17 cellular contexts compared by ENCODE assay signal in the genomic region with DNA sequence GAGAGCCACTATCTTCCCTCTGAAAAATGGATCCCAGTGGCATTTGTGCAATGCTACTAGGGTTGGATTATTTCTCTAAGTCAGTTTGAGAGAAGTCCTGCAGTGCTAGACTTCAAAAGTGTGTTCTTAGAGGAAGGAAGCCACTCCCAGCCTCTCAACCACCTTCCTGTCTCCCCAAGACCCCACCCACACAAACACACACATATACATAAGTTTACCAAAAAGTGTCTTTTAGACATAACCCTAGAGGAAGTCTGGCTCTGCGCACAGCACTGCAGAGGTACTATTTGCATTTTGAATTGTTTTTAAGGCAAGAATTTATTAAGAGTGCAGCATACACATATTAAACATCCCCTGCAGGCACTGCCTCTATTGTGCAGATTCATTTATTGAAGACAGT.
A peak's percentile ranks its signal among the peaks of the same experiment; 100 is the strongest.
DNase-seq lines count a peak whose midpoint lies in the region; ATAC-seq lines count a peak whose summit lies in the region.
"Had no signal": no experiment of that assay in that cellular context is flagged by ENCODE, and none has a peak within 500 bp of the region (broad histone marks: within the 10 kb centered on the region; RNA-seq: fewer than 3 reads in every experiment).

No MANE protein-coding gene starts in this region.

- no peaks in the 10 kb centered on the region for H3K36me3 ChIP-seq in CD8-positive, alpha-beta memory T cell (ENCODE audit: insufficient read depth, low read length)
- no peaks in the 10 kb centered on the region for H3K36me3 ChIP-seq in effector memory CD4-positive, alpha-beta T cell (ENCODE audit: control insufficient read depth, insufficient read depth, low read length)
- H3K36me3 ChIP-seq: ascending aorta, HAP-1, stomach had no signal

- no peaks in the 10 kb centered on the region for H3K9me3 ChIP-seq in CD8-positive, alpha-beta memory T cell (ENCODE audit: low read length)
- peaks cover 3% of the 10 kb centered on the region for H3K9me3 ChIP-seq in effector memory CD4-positive, alpha-beta T cell (ENCODE audit: control insufficient read depth, low read length)
- H3K9me3 ChIP-seq: HAP-1 had no signal

- H3K27me3 Mint-ChIP-seq in CD8-positive, alpha-beta memory T cell: no peaks in the 10 kb centered on the region
- no peaks in the 10 kb centered on the region for H3K27me3 Mint-ChIP-seq in activated CD4-positive, alpha-beta T cell treated with anti-CD3 and anti-CD28 coated beads, Interleukin-2, amount 10 ng/mL, durations not matched to agents 7 days and 5 days

- POLR2A ChIA-PET in CD8-positive, alpha-beta memory T cell (lab: Charles Lee): no interaction called here
- POLR2A ChIA-PET in activated CD4-positive, alpha-beta T cell treated with anti-CD3 and anti-CD28 coated beads, Interleukin-2, amount 10 ng/mL, durations not matched to agents 7 days and 5 days (lab: Charles Lee): no interaction called here

- peak overlapping the region; percentile 5 for H3K4me3 ChIP-seq in CD8-positive, alpha-beta memory T cell (ENCODE audit: low read length)
- peak overlapping the region; percentile 8 for H3K4me3 ChIP-seq in effector memory CD4-positive, alpha-beta T cell (ENCODE audit: insufficient read depth, low read depth, low read length, poor library complexity, severe bottlenecking)
- H3K4me3 ChIP-seq: A549, ascending aorta, HAP-1, hepatocyte, stomach had no signal

- H3K4me3 Mint-ChIP-seq in CD8-positive, alpha-beta memory T cell: peak overlapping the region; percentile 0 to 74 (median 61)
- peak overlapping the region; percentile 43 for H3K4me3 Mint-ChIP-seq in activated CD4-positive, alpha-beta T cell treated with anti-CD3 and anti-CD28 coated beads, Interleukin-2, amount 10 ng/mL, durations not matched to agents 7 days and 5 days

- DNase-seq in activated CD8-positive, alpha-beta memory T cell treated with anti-CD3 and anti-CD28 coated beads, Interleukin-2, amount 50 U/mL, for 1 hour (ENCODE audit: extremely low read depth): peak; percentile 7
- DNase-seq in activated CD8-positive, alpha-beta memory T cell treated with anti-CD3 and anti-CD28 coated beads for 24 hours: no peak
- peak in 2 of 5 donors; percentile 54 to 65 for DNase-seq in CD8-positive, alpha-beta memory T cell
- DNase-seq in activated CD4-positive, alpha-beta T cell treated with anti-CD3 and anti-CD28 coated beads, Interleukin-2, amount 10 ng/mL, durations not matched to agents 7 days and 5 days: peak; percentile 68
- DNase-seq in effector memory CD4-positive, alpha-beta T cell: peak in 1 of 3 donors; percentile 9
- DNase-seq in NCI-H1092 treated with DMSO at 0.1 percent for 48 hours (lab: John Stamatoyannopoulos, UW): no peak
- DNase-seq in ACHN: no peak
- DNase-seq: kidney, NCI-H1417 treated with DMSO at 0.1 percent for 48 hours, NCI-H2171 treated with DMSO at 0.1 percent for 48 hours, stomach had no signal

- H3K4me1 Mint-ChIP-seq in CD8-positive, alpha-beta memory T cell: peaks cover 56 to 78% (median 61%) of the 10 kb centered on the region in 3 donors
- H3K4me1 Mint-ChIP-seq in activated CD4-positive, alpha-beta T cell treated with anti-CD3 and anti-CD28 coated beads, Interleukin-2, amount 10 ng/mL, durations not matched to agents 7 days and 5 days: peaks cover 56% of the 10 kb centered on the region

- peaks cover 57% of the 10 kb centered on the region for H3K4me1 ChIP-seq in CD8-positive, alpha-beta memory T cell (ENCODE audit: insufficient read depth, low read length)
- H3K4me1 ChIP-seq in effector memory CD4-positive, alpha-beta T cell (ENCODE audit: control insufficient read depth, insufficient read depth, low read length, poor library complexity, severe bottlenecking): peaks cover 42% of the 10 kb centered on the region
- H3K4me1 ChIP-seq: A549, ascending aorta, HAP-1, stomach had no signal

- H3K36me3 Mint-ChIP-seq in CD8-positive, alpha-beta memory T cell: peaks cover 2 to 44% (median 5%) of the 10 kb centered on the region in 3 donors
- H3K36me3 Mint-ChIP-seq in activated CD4-positive, alpha-beta T cell treated with anti-CD3 and anti-CD28 coated beads, Interleukin-2, amount 10 ng/mL, durations not matched to agents 7 days and 5 days (ENCODE audit: low read depth): peaks cover 35% of the 10 kb centered on the region

- no peak overlapping the region for H3K27ac ChIP-seq in CD8-positive, alpha-beta memory T cell (ENCODE audit: low read depth, low read length)
- H3K27ac ChIP-seq in effector memory CD4-positive, alpha-beta T cell (ENCODE audit: insufficient read depth, low read length, poor library complexity, severe bottlenecking): peak overlapping the region; percentile 4
- H3K27ac ChIP-seq: A549, ascending aorta, hepatocyte, stomach had no signal

- peak overlapping the region; percentile 15 to 96 (median 88) for H3K27ac Mint-ChIP-seq in CD8-positive, alpha-beta memory T cell
- H3K27ac Mint-ChIP-seq in activated CD4-positive, alpha-beta T cell treated with anti-CD3 and anti-CD28 coated beads, Interleukin-2, amount 10 ng/mL, durations not matched to agents 7 days and 5 days: peak overlapping the region; percentile 91

- in situ Hi-C loops in ACHN (cut with HindIII; ENCODE audit: low pct_ligation_motif_present, low pct_unique_long_range_greater_than_20kb, low sequenced_read_pairs): no loop called here

- H3K27me3 ChIP-seq in CD8-positive, alpha-beta memory T cell (ENCODE audit: insufficient read depth, low read length, poor library complexity, severe bottlenecking): no peaks in the 10 kb centered on the region
- no peaks in the 10 kb centered on the region for H3K27me3 ChIP-seq in effector memory CD4-positive, alpha-beta T cell (replicated peaks; ENCODE audit: control insufficient read depth, insufficient read depth, low read length, poor library complexity, severe bottlenecking)
- H3K27me3 ChIP-seq: ascending aorta, hepatocyte, stomach had no signal

- ATAC-seq in GM21526 (IDR thresholded peaks at IDR 0.05; ENCODE audit: low FRiP score, unreplicated experiment): no peak
- ATAC-seq: A549, SK-N-SH treated with all-trans-retinoic acid at 6 μM for 48 hours had no signal

- peaks cover 9 to 20% (median 17%) of the 10 kb centered on the region in 5 donors for H3K9me3 Mint-ChIP-seq in CD8-positive, alpha-beta memory T cell
- H3K9me3 Mint-ChIP-seq in activated CD4-positive, alpha-beta T cell treated with anti-CD3 and anti-CD28 coated beads, Interleukin-2, amount 10 ng/mL, durations not matched to agents 7 days and 5 days: peaks cover 34% of the 10 kb centered on the region

- CTCF ChIA-PET in CD8-positive, alpha-beta memory T cell (lab: Charles Lee): interaction anchor here (2.0 kb wide), 1 partner anchor 34 kb away, joined by 7 read pairs; no protein-coding TSS in a partner anchor
- CTCF ChIA-PET in activated CD4-positive, alpha-beta T cell treated with anti-CD3 and anti-CD28 coated beads, Interleukin-2, amount 10 ng/mL, durations not matched to agents 7 days and 5 days (lab: Charles Lee): no interaction called here

Comparison
In these comparisons a context has a peak if more than half of its experiments do, and no peak if none do; other contexts are left out.
1. DNase-seq: peak in activated CD8-positive, alpha-beta memory T cell treated with anti-CD3 and anti-CD28 coated beads, Interleukin-2, amount 50 U/mL, for 1 hour (single experiment) and activated CD4-positive, alpha-beta T cell treated with anti-CD3 and anti-CD28 coated beads, Interleukin-2, amount 10 ng/mL, durations not matched to agents 7 days and 5 days (single experiment); none in activated CD8-positive, alpha-beta memory T cell treated with anti-CD3 and anti-CD28 coated beads for 24 hours (single experiment), NCI-H1092 treated with DMSO at 0.1 percent for 48 hours (single experiment) and ACHN (single experiment).